In the genomic region with DNA sequence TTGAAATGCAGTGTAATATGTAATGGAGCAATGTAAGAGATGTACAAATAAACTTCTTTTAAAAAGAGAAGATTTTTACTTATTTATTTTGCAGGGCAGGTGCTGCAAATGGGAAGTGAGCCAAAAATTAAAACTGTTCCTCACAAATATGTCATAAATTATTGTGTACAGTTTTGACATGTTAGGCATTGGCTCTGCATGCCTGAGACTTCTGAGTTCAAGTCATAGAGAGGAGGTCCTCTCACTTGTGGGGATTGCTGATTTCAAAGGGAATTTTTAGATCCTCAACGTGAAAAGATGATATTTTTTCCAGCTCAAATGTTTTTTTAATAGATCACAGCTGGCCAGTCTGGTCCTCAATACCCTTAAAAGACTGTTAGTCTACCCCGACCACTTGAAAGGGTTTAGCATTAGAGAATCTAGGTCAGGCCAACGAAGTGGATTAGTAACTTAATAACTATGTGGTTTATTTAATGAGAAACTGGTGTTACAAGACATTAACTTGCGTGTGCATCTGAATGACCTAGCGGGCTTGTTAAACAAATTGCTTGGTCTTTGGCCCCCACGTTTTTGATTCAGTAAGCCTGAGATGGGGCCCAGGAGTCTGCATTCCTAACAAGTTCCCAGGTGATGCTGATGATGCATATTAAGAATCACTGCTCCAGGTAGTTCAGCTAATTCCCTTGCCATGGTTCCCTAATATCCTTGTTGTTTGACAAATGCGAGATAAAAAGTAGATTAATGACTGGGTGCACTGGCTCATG, we compare ENCODE assay signal across 11 cellular contexts. TPM values are rescaled to one million over a fixed set of nuclear protein-coding genes. Genes with fewer than 3 reads are reported as not detected.
A peak's percentile ranks its signal among the peaks of the same experiment; 100 is the strongest.
DNase-seq lines count a peak whose midpoint lies in the region; ATAC-seq, FAIRE-seq and TF ChIP-seq lines count a peak whose summit lies in the region.
"Had no signal": no experiment of that assay in that cellular context is flagged by ENCODE, and none has a peak within 500 bp of the region (broad histone marks: within the 10 kb centered on the region; RNA-seq: fewer than 3 reads in every experiment).

No MANE protein-coding gene starts in this region.

- no peaks in the 10 kb centered on the region for H3K27me3 ChIP-seq in GM12878 (replicated peaks in 1 of 2; ENCODE audit: control insufficient read depth in 2 of 2, insufficient read depth in 2 of 2, low read length in 1 of 2)
- no peaks in the 10 kb centered on the region for H3K27me3 ChIP-seq in CD8-positive, alpha-beta T cell (ENCODE audit: insufficient read depth, low read length)

- H3K4me3 Mint-ChIP-seq in CD8-positive, alpha-beta T cell: no peak overlapping the region
- H3K4me3 Mint-ChIP-seq: activated T-helper 17 cell treated with anti-CD3 and anti-CD28 coated beads, Interleukin-2, amount 50 U/mL, for 72 hours; CD14-positive monocyte had no signal

- H3K27me3 Mint-ChIP-seq in CD8-positive, alpha-beta T cell (ENCODE audit: low read depth): no peaks in the 10 kb centered on the region
- H3K27me3 Mint-ChIP-seq: activated T-helper 17 cell treated with anti-CD3 and anti-CD28 coated beads, Interleukin-2, amount 50 U/mL, for 72 hours had no signal

- H3K4me3 ChIP-seq in AG10803 (ENCODE audit: low read length): no peak overlapping the region
- H3K4me3 ChIP-seq in GM12878: no peak overlapping the region
- no peak overlapping the region for H3K4me3 ChIP-seq in CD8-positive, alpha-beta T cell (ENCODE audit: low read depth, low read length)

- TF ChIP-seq POLR2A in GM12878 (IDR thresholded peaks at IDR 0.05; ENCODE audit: low read depth, low read length): no peak

- H3K9me3 ChIP-seq in GM12878 (replicated peaks; ENCODE audit: control insufficient read depth, insufficient read depth, low read length): no peaks in the 10 kb centered on the region
- no peaks in the 10 kb centered on the region for H3K9me3 ChIP-seq in CD8-positive, alpha-beta T cell (ENCODE audit: low read length)

- POLR2A ChIA-PET in GM12878 (lab: Charles Lee): interaction anchor here (0.6 to 1.0 kb wide), 3 partner anchors 21 to 196 kb away, joined by 3 read pairs; no protein-coding TSS in a partner anchor
- POLR2A ChIA-PET in CD8-positive, alpha-beta T cell (lab: Charles Lee): no interaction called here

- SMC1A ChIA-PET in GM12878 (lab: Charles Lee; ENCODE audit: uncharacterized antibody, unreplicated experiment): interaction anchor here (0.6 to 3.7 kb wide), 9 partner anchors 21 to 96 kb away, joined by 3 to 17 read pairs (median 4); a partner anchor contains a TSS

- no peak overlapping the region for H3K9ac ChIP-seq in GM12878 (ENCODE audit: control insufficient read depth, insufficient read depth, low read length)

- no peaks in the 10 kb centered on the region for H3K79me2 ChIP-seq in GM12878 (ENCODE audit: control insufficient read depth, insufficient read depth, low read length)

- H2AFZ ChIP-seq in GM12878 (ENCODE audit: control insufficient read depth, low read depth, low read length): no peak overlapping the region

- H3K36me3 ChIP-seq in GM12878 (ENCODE audit: control insufficient read depth in 2 of 2, insufficient read depth in 2 of 2, low read length in 1 of 2): no peaks in the 10 kb centered on the region; a peak in 1 of 4 replicates
- no peaks in the 10 kb centered on the region for H3K36me3 ChIP-seq in CD8-positive, alpha-beta T cell (ENCODE audit: insufficient read depth, low read length)

- TF ChIP-seq RAD21 in GM12878 (IDR thresholded peaks at IDR 0.05; ENCODE audit: insufficient read depth, low read depth, low read length): no peak

- H3K9me3 Mint-ChIP-seq in CD8-positive, alpha-beta T cell: no peaks in the 10 kb centered on the region
- H3K9me3 Mint-ChIP-seq: activated T-helper 17 cell treated with anti-CD3 and anti-CD28 coated beads, Interleukin-2, amount 50 U/mL, for 72 hours had no signal

- H3K4me1 Mint-ChIP-seq in CD8-positive, alpha-beta T cell (ENCODE audit: low read depth): no peaks in the 10 kb centered on the region
- H3K4me1 Mint-ChIP-seq: activated T-helper 17 cell treated with anti-CD3 and anti-CD28 coated beads, Interleukin-2, amount 50 U/mL, for 72 hours; CD14-positive monocyte had no signal

- CTCF ChIA-PET in GM12878 (lab: Yijun Ruan, JAX): interaction anchor here (0.7 to 0.8 kb wide), 2 partner anchors 27 to 39 kb away, joined by 3 read pairs; no protein-coding TSS in a partner anchor
- CTCF ChIA-PET in CD8-positive, alpha-beta T cell (lab: Charles Lee): no interaction called here

- RAD21 ChIA-PET in GM12878 (lab: Charles Lee; ENCODE audit: unreplicated experiment): interaction anchor here (0.7 to 1.4 kb wide), 6 partner anchors 22 to 53 kb away, joined by 3 to 5 read pairs (median 4); a partner anchor contains a TSS

- H3K36me3 Mint-ChIP-seq in CD8-positive, alpha-beta T cell: peaks cover 17% of the 10 kb centered on the region

- ATAC-seq in GM19395 (IDR thresholded peaks at IDR 0.05; ENCODE audit: unreplicated experiment): peak; percentile 82
- peak; percentile 88 for ATAC-seq in HG03135 (IDR thresholded peaks at IDR 0.05; ENCODE audit: unreplicated experiment)
- ATAC-seq in GM12878: peak; percentile 90
- ATAC-seq in HG03280 (IDR thresholded peaks at IDR 0.05; ENCODE audit: unreplicated experiment): no peak
- ATAC-seq in CD8-positive, alpha-beta T cell: no peak
- ATAC-seq: activated T-helper 17 cell treated with anti-CD3 and anti-CD28 coated beads, Interleukin-2, amount 50 U/mL, for 72 hours had no signal

- H3K27ac ChIP-seq in GM12878 (ENCODE audit: control insufficient read depth, insufficient read depth): no peak overlapping the region
- H3K27ac ChIP-seq in CD8-positive, alpha-beta T cell (ENCODE audit: low read depth, low read length): no peak overlapping the region

- peak; percentile 69 for DNase-seq in AG10803 (ENCODE audit: low read depth)
- peak; percentile 62 for DNase-seq in GM12878 (ENCODE audit: low read depth, low spot score)
- DNase-seq in dermis blood vessel endothelial cell: no peak
- DNase-seq in inferior parietal cortex (ENCODE audit: extremely low spot score): no peak
- DNase-seq in CD8-positive, alpha-beta T cell: no peak

- no peak for TF ChIP-seq CTCF in AG10803 (conservative IDR thresholded peaks at IDR 0.05; ENCODE audit: low read length)
- TF ChIP-seq CTCF in GM12878 (IDR thresholded peaks at IDR 0.05 in 2 of 3, conservative IDR thresholded peaks at IDR 0.05 in 1 of 3; ENCODE audit: control insufficient read depth in 2 of 3, extremely low read depth in 1 of 3, insufficient read depth in 1 of 3, low read depth in 3 of 3, low read length in 3 of 3): no peak
- no peak for TF ChIP-seq CTCF in CD8-positive, alpha-beta T cell (IDR thresholded peaks at IDR 0.05)

- no peaks in the 10 kb centered on the region for H3K4me1 ChIP-seq in GM12878 (ENCODE audit: control insufficient read depth, insufficient read depth, low read length)
- H3K4me1 ChIP-seq in CD8-positive, alpha-beta T cell (ENCODE audit: insufficient read depth, low read length): no peaks in the 10 kb centered on the region

- in situ Hi-C loops in GM12878 (cut with MboI): no loop called here

- BruUV-seq in GM12878 (replicated peaks; lab: Mats Ljungman, UMichigan): no TSS peak

- no peak overlapping the region for H3K27ac Mint-ChIP-seq in CD8-positive, alpha-beta T cell
- H3K27ac Mint-ChIP-seq: activated T-helper 17 cell treated with anti-CD3 and anti-CD28 coated beads, Interleukin-2, amount 50 U/mL, for 72 hours; CD14-positive monocyte had no signal

- TF ChIP-seq EP300 in GM12878 (IDR thresholded peaks at IDR 0.05; ENCODE audit: borderline replicate concordance in 1 of 2, control insufficient read depth in 1 of 2, low read depth in 2 of 2, low read length in 2 of 2): peak; percentile 41 to 73; a peak in 2 of 4 replicates

- no peak overlapping the region for H3K4me2 ChIP-seq in GM12878 (ENCODE audit: control insufficient read depth, insufficient read depth)

- no peak for FAIRE-seq in GM12878 (lab: Jason Lieb, UNC)
- FAIRE-seq: keratinocyte had no signal

- no peaks in the 10 kb centered on the region for H4K20me1 ChIP-seq in GM12878 (ENCODE audit: control insufficient read depth, insufficient read depth)

- intact Hi-C loops in GM12878 (cut with micrococcal nuclease; ENCODE audit: unreplicated experiment): no loop called here
- intact Hi-C loops in CD8-positive, alpha-beta T cell (cut with DNase I, micrococcal nuclease): no loop called here

- WGBS in GM12878 (ENCODE audit: insufficient coverage, insufficient replicate concordance, low lambda C conversion rate, missing lambda C conversion rate): 38% methylated on average over 7 of the region's 7 CpGs

RNA-seq across cellular contexts. Expression of a gene that starts 30.9 kb away (rescaled TPM):
- total RNA-seq in GM12878 (2013; cell fraction: nucleolus; rRNA removed): 21.3 and 21.7 TPM in 2 replicates
- total RNA-seq in GM12878 (2014; rRNA removed) (12.5 and 17.5 TPM in 2 replicates), GM12878 (2014; rRNA removed; fragmentation: Illumina TruSeq; extraction: Trizol) (20.5 and 21.7 TPM in 2 replicates), GM12878 (2021) (17.0 and 17.4 TPM in 2 replicates), dermis blood vessel endothelial cell (19.0 and 20.9 TPM in 2 replicates)
- polyA plus RNA-seq in GM12878 (2011; ENCODE audit: low read depth): 4.6 TPM
- polyA plus RNA-seq in GM12878 (2011; rRNA removed) (25.5 and 44.6 TPM in 2 replicates), GM12878 (2014; fragmentation: Illumina TruSeq; extraction: Trizol) (16.0 and 20.8 TPM in 2 replicates), GM12878 (2014; fragmentation: Nextera tagmentation; extraction: Ambion mirVana) (10 to 100 TPM; 17.3 to 17.6 TPM), GM12878 (2014; rRNA removed) (10.8 and 11.8 TPM in 2 replicates), GM12878 (2016; fragmentation: Nextera tagmentation; extraction: Ambion mirVana) (10 to 100 TPM; 20.7 to 25.7 TPM)
- 6.1 and 8.3 TPM in 2 replicates for polyA plus RNA-seq in GM12878 (2011; cell fraction: cytosol; rRNA removed)
- 7.9 TPM in 2 replicates for polyA plus RNA-seq in GM12878 (2011; cell fraction: nucleus; rRNA removed)
- polyA plus RNA-seq in GM12878 (2012): 6.9 and 14.3 TPM in 2 replicates
- 18.1 and 40.5 TPM in 2 replicates for polyA minus RNA-seq in GM12878 (2011; rRNA and poly(A)+ RNA removed)
- 7.6 and 11.0 TPM in 2 replicates for polyA minus RNA-seq in GM12878 (2011; cell fraction: cytosol; rRNA and poly(A)+ RNA removed)
- 4.1 and 5.5 TPM in 2 replicates for polyA minus RNA-seq in GM12878 (2011; cell fraction: nucleus; rRNA and poly(A)+ RNA removed)
- 10 to 100 TPM; 13.6 to 13.7 TPM for total RNA-seq in CD8-positive, alpha-beta T cell

RNA-seq across cellular contexts. Expression of a gene that starts 55.3 kb away (rescaled TPM):
- 48.4 and 48.5 TPM in 2 replicates for total RNA-seq in GM12878 (2013; cell fraction: nucleolus; rRNA removed)
- total RNA-seq in GM12878 (2014; rRNA removed) (37.7 and 45.0 TPM in 2 replicates), GM12878 (2014; rRNA removed; fragmentation: Illumina TruSeq; extraction: Trizol) (25.8 and 28.4 TPM in 2 replicates), GM12878 (2021) (25.8 and 27.5 TPM in 2 replicates), dermis blood vessel endothelial cell (11.1 and 13.7 TPM in 2 replicates)
- 6.7 TPM for polyA plus RNA-seq in GM12878 (2011; ENCODE audit: low read depth)
- polyA plus RNA-seq in GM12878 (2011; rRNA removed) (26.5 and 35.4 TPM in 2 replicates), GM12878 (2014; fragmentation: Illumina TruSeq; extraction: Trizol) (25.2 and 36.7 TPM in 2 replicates), GM12878 (2014; fragmentation: Nextera tagmentation; extraction: Ambion mirVana) (10 to 100 TPM in 1 of 2 experiments, 1 to 10 TPM in 1; 8.8 to 17.1 TPM), GM12878 (2014; rRNA removed) (18.5 and 21.2 TPM in 2 replicates), GM12878 (2016; fragmentation: Nextera tagmentation; extraction: Ambion mirVana) (10 to 100 TPM in 1 of 2 experiments, 1 to 10 TPM in 1; 3.5 to 34.4 TPM)
- polyA plus RNA-seq in GM12878 (2011; cell fraction: cytosol; rRNA removed): 11.2 and 13.2 TPM in 2 replicates
- 9.9 and 11.4 TPM in 2 replicates for polyA plus RNA-seq in GM12878 (2011; cell fraction: nucleus; rRNA removed)
- polyA plus RNA-seq in GM12878 (2012): 17.1 and 18.3 TPM in 2 replicates
- polyA minus RNA-seq in GM12878 (2011; rRNA and poly(A)+ RNA removed): 10.2 and 12.0 TPM in 2 replicates
- 6.1 and 7.0 TPM in 2 replicates for polyA minus RNA-seq in GM12878 (2011; cell fraction: cytosol; rRNA and poly(A)+ RNA removed)
- polyA minus RNA-seq in GM12878 (2011; cell fraction: nucleus; rRNA and poly(A)+ RNA removed): 8.8 and 17.2 TPM in 2 replicates
- 10 to 100 TPM; 15.9 to 16.5 TPM for total RNA-seq in CD8-positive, alpha-beta T cell

Comparison
In these comparisons a context has a peak if more than half of its experiments do, and no peak if none do; other contexts are left out.
1. DNase-seq: peak in AG10803 (single experiment) and GM12878 (single experiment); none in dermis blood vessel endothelial cell (single experiment), inferior parietal cortex (single experiment) and CD8-positive, alpha-beta T cell (0 of 7).
2. ATAC-seq: peak in GM19395 (single experiment), HG03135 (single experiment) and GM12878 (single experiment); none in HG03280 (single experiment) and CD8-positive, alpha-beta T cell (single experiment).